ENCODE assay signal across 11 cellular contexts in genomic region chr14:91405241-91405721, GRCh38. TPM values are rescaled to one million over a fixed set of nuclear protein-coding genes. Genes with fewer than 3 reads are reported as not detected.
DNase-seq lines count a peak whose midpoint lies in the region; ATAC-seq and TF ChIP-seq lines count a peak whose summit lies in the region.
"Had no signal": no experiment of that assay in that cellular context is flagged by ENCODE, and none has a peak within 500 bp of the region (broad histone marks: within the 10 kb centered on the region; RNA-seq: fewer than 3 reads in every experiment).

No MANE protein-coding gene starts in this region.

- peaks cover 98% of the 10 kb centered on the region for H3K79me2 ChIP-seq in GM23338 (replicated peaks; ENCODE audit: insufficient read depth)

- H3K9me2 ChIP-seq in GM23338 (ENCODE audit: insufficient read depth), result no peaks in the 10 kb centered on the region

- CTCF ChIA-PET in activated CD4-positive, alpha-beta T cell treated with anti-CD3 and anti-CD28 coated beads for 36 hours (lab: Charles Lee), result interaction anchor here (0.6 to 2.0 kb wide), 6 partner anchors 12 to 1861 kb away, joined by 3 to 8 read pairs (median 3); partner anchors contain the start of gene CCDC88C

- H3K27ac ChIP-seq in GM23338 (ENCODE audit: low read depth), result no peak overlapping the region
- H3K27ac ChIP-seq: cardiac muscle cell, parathyroid adenoma had no signal

- TF ChIP-seq CTCF in CD14-positive monocyte (IDR thresholded peaks at IDR 0.05), result no peak
- TF ChIP-seq CTCF in GM23338 (conservative IDR thresholded peaks at IDR 0.05; ENCODE audit: low read depth in 2 of 2), result 0 out of 4 replicates have a peak, but pooled peaks of 1 of the 2 experiments have one; percentile 9

- no peaks in the 10 kb centered on the region for H3K27me3 ChIP-seq in GM23338 (ENCODE audit: insufficient read depth)

- H2AFZ ChIP-seq in GM23338, result no peak overlapping the region
- H2AFZ ChIP-seq: parathyroid adenoma had no signal

- H3K36me3 Mint-ChIP-seq in CD14-positive monocyte, result peaks cover 59 to 65% of the 10 kb centered on the region in 2 donors
- H3K36me3 Mint-ChIP-seq in activated CD4-positive, alpha-beta T cell treated with anti-CD3 and anti-CD28 coated beads for 36 hours (ENCODE audit: low read depth), result peaks cover 41% of the 10 kb centered on the region
- H3K36me3 Mint-ChIP-seq in GM23338 (ENCODE audit: low read depth), result peaks cover 29% of the 10 kb centered on the region

- ATAC-seq in activated CD4-positive, alpha-beta T cell treated with anti-CD3 and anti-CD28 coated beads for 36 hours, result peak; percentile 13
- ATAC-seq in GM23338, result no peak
- no peak for ATAC-seq in GM18870 (IDR thresholded peaks at IDR 0.05; ENCODE audit: unreplicated experiment)
- no peak for ATAC-seq in HG03432 (IDR thresholded peaks at IDR 0.05; ENCODE audit: unreplicated experiment)

- H3K4me3 ChIP-seq in GM23338, result no peak overlapping the region
- H3K4me3 ChIP-seq: cardiac muscle cell had no signal

- DNase-seq in CD14-positive monocyte (ENCODE audit: low spot score) (no peak), GM23338 (ENCODE audit: low spot score) (no peak), NCI-H226 (no peak)
- peak; percentile 79 for DNase-seq in activated CD4-positive, alpha-beta T cell treated with anti-CD3 and anti-CD28 coated beads for 36 hours
- peak; percentile 77 for DNase-seq in activated naive CD4-positive, alpha-beta T cell treated with Interleukin-2 at 50 U/mL for 16 hours
- peak; percentile 58 to 59 for DNase-seq in stimulated activated CD4-positive, alpha-beta T cell treated with anti-CD3 and anti-CD28 coated beads, Interleukin-1b, Interleukin-23, amount 100 ng/mL, for 4 hours (ENCODE audit: low read depth in 2 of 2)
- DNase-seq: NCI-H526 had no signal

- H3F3A ChIP-seq in GM23338 (replicated peaks; ENCODE audit: low read depth), result no peaks in the 10 kb centered on the region

- H3K27ac Mint-ChIP-seq in CD14-positive monocyte (peak overlapping the region in 4 of 7 donors; percentile 21 to 67 (median 38)), GM23338 (no peak overlapping the region)
- peak overlapping the region; percentile 89 for H3K27ac Mint-ChIP-seq in activated CD4-positive, alpha-beta T cell treated with anti-CD3 and anti-CD28 coated beads for 36 hours

- no peaks in the 10 kb centered on the region for H3K36me3 ChIP-seq in GM23338 (ENCODE audit: insufficient read depth)
- H3K36me3 ChIP-seq: cardiac muscle cell had no signal

- H4K20me1 ChIP-seq in GM23338 (replicated peaks; ENCODE audit: insufficient read depth), result peaks cover 24% of the 10 kb centered on the region

- H3K4me3 Mint-ChIP-seq in CD14-positive monocyte, result no peak overlapping the region
- peak overlapping the region; percentile 24 for H3K4me3 Mint-ChIP-seq in activated CD4-positive, alpha-beta T cell treated with anti-CD3 and anti-CD28 coated beads for 36 hours
- H3K4me3 Mint-ChIP-seq in GM23338, result no peak overlapping the region

- H3K4me2 ChIP-seq in GM23338, result no peak overlapping the region

- H3K9me3 Mint-ChIP-seq in CD14-positive monocyte (no peaks in the 10 kb centered on the region), GM23338 (no peaks in the 10 kb centered on the region)
- H3K9me3 Mint-ChIP-seq in activated CD4-positive, alpha-beta T cell treated with anti-CD3 and anti-CD28 coated beads for 36 hours (ENCODE audit: low read depth), result no peaks in the 10 kb centered on the region

- intact Hi-C loops in CD14-positive monocyte (cut with micrococcal nuclease), result no loop called here
- intact Hi-C loops in activated CD4-positive, alpha-beta T cell treated with anti-CD3 and anti-CD28 coated beads for 36 hours (cut with DNase I, micrococcal nuclease), result no loop called here

- peaks cover 18% of the 10 kb centered on the region for H3K4me1 ChIP-seq in GM23338 (ENCODE audit: insufficient read depth)

- H3K4me1 Mint-ChIP-seq in CD14-positive monocyte, result peaks cover 78% of the 10 kb centered on the region
- peaks cover 93% of the 10 kb centered on the region for H3K4me1 Mint-ChIP-seq in activated CD4-positive, alpha-beta T cell treated with anti-CD3 and anti-CD28 coated beads for 36 hours
- peaks cover 29% of the 10 kb centered on the region for H3K4me1 Mint-ChIP-seq in GM23338

- POLR2A ChIA-PET in activated CD4-positive, alpha-beta T cell treated with anti-CD3 and anti-CD28 coated beads for 36 hours (lab: Charles Lee), result interaction anchor here (1.2 to 2.1 kb wide), 2 partner anchors 9 to 11 kb away, joined by 6 to 9 read pairs; no protein-coding TSS in a partner anchor

- H3K27me3 Mint-ChIP-seq in CD14-positive monocyte (ENCODE audit: low read depth in 3 of 3) (peaks cover 0 to 2% (median 0%) of the 10 kb centered on the region in 3 donors), GM23338 (ENCODE audit: insufficient read depth, low read depth, poor library complexity) (peaks cover 6% of the 10 kb centered on the region)
- H3K27me3 Mint-ChIP-seq in activated CD4-positive, alpha-beta T cell treated with anti-CD3 and anti-CD28 coated beads for 36 hours, result no peaks in the 10 kb centered on the region

TF ChIP-seq in GM23338, 12 proteins besides CTCF, POLR2A, EP300 and RAD21:
- TF ChIP-seq ZNF114 (CRISPR knock-in tag; IDR thresholded peaks at IDR 0.05), result no peak
- TF ChIP-seq, protein P1, sequence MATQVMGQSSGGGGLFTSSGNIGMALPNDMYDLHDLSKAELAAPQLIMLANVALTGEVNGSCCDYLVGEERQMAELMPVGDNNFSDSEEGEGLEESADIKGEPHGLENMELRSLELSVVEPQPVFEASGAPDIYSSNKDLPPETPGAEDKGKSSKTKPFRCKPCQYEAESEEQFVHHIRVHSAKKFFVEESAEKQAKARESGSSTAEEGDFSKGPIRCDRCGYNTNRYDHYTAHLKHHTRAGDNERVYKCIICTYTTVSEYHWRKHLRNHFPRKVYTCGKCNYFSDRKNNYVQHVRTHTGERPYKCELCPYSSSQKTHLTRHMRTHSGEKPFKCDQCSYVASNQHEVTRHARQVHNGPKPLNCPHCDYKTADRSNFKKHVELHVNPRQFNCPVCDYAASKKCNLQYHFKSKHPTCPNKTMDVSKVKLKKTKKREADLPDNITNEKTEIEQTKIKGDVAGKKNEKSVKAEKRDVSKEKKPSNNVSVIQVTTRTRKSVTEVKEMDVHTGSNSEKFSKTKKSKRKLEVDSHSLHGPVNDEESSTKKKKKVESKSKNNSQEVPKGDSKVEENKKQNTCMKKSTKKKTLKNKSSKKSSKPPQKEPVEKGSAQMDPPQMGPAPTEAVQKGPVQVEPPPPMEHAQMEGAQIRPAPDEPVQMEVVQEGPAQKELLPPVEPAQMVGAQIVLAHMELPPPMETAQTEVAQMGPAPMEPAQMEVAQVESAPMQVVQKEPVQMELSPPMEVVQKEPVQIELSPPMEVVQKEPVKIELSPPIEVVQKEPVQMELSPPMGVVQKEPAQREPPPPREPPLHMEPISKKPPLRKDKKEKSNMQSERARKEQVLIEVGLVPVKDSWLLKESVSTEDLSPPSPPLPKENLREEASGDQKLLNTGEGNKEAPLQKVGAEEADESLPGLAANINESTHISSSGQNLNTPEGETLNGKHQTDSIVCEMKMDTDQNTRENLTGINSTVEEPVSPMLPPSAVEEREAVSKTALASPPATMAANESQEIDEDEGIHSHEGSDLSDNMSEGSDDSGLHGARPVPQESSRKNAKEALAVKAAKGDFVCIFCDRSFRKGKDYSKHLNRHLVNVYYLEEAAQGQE (IDR thresholded peaks at IDR 0.05; ENCODE audit: unreplicated experiment), result no peak
- no peak for TF ChIP-seq STAT1 (IDR thresholded peaks at IDR 0.05; ENCODE audit: unreplicated experiment)
- no peak for TF ChIP-seq ZNF331 (CRISPR knock-in tag; IDR thresholded peaks at IDR 0.05; ENCODE audit: low read depth)
- TF ChIP-seq EZH2phosphoT487 (IDR thresholded peaks at IDR 0.05; ENCODE audit: unreplicated experiment), result no peak
- TF ChIP-seq NANOG (IDR thresholded peaks at IDR 0.05; ENCODE audit: borderline replicate concordance), result no peak
- no peak for TF ChIP-seq CREB1 (CRISPR knock-in tag; IDR thresholded peaks at IDR 0.05; ENCODE audit: low read depth)

RNA-seq across cellular contexts. Expression of gene CCDC88C, which starts 12.3 kb away (rescaled TPM):
- polyA plus RNA-seq in CD14-positive monocyte, result 10 to 100 TPM; 11.6 to 12.3 TPM
- 10 to 100 TPM; 73.7 to 82.8 TPM for total RNA-seq in activated CD4-positive, alpha-beta T cell treated with anti-CD3 and anti-CD28 coated beads for 36 hours
- total RNA-seq in GM23338 (2014; rRNA removed; shearing (Covaris generic)), result 42.1 and 60.7 TPM in 2 replicates
- 20.8 and 23.6 TPM in 2 replicates for polyA plus RNA-seq in GM23338 (2016; fragmentation: Nextera tagmentation; extraction: Ambion mirVana)

Comparison
In these comparisons a context has a peak if more than half of its experiments do, and no peak if none do; other contexts are left out.
1. DNase-seq: peak in activated CD4-positive, alpha-beta T cell treated with anti-CD3 and anti-CD28 coated beads for 36 hours (single experiment), activated naive CD4-positive, alpha-beta T cell treated with Interleukin-2 at 50 U/mL for 16 hours (single experiment) and stimulated activated CD4-positive, alpha-beta T cell treated with anti-CD3 and anti-CD28 coated beads, Interleukin-1b, Interleukin-23, amount 100 ng/mL, for 4 hours (2 of 2); none in CD14-positive monocyte (single experiment), GM23338 (single experiment) and NCI-H226 (single experiment).